In genomic region chr4:169492436-169493163, GRCh38 we compare ENCODE assay signal across 10 cellular contexts.
DNase-seq lines count a peak whose midpoint lies in the region; ATAC-seq, FAIRE-seq and TF ChIP-seq lines count a peak whose summit lies in the region.
"Had no signal": no experiment of that assay in that cellular context is flagged by ENCODE, and none has a peak within 500 bp of the region (broad histone marks: within the 10 kb centered on the region; RNA-seq: fewer than 3 reads in every experiment).

No MANE protein-coding gene starts in this region.

- peak; percentile 73 to 74 for TF ChIP-seq CTCF in GM23338 (conservative IDR thresholded peaks at IDR 0.05; ENCODE audit: low read depth in 2 of 2)
- peak; percentile 91 for TF ChIP-seq CTCF in OCI-LY3 (IDR thresholded peaks at IDR 0.05; ENCODE audit: low read depth, low read length)
- TF ChIP-seq CTCF in brain (conservative IDR thresholded peaks at IDR 0.05): peak; percentile 42 to 63
- TF ChIP-seq CTCF in HepG2 (CRISPR knock-in tag; IDR thresholded peaks at IDR 0.05): peak; percentile 74

- no peak overlapping the region for H3K4me2 ChIP-seq in GM23338
- H3K4me2 ChIP-seq in OCI-LY3 (ENCODE audit: low read length): peak overlapping the region; percentile 57
- no peak overlapping the region for H3K4me2 ChIP-seq in HepG2 (ENCODE audit: low read depth, low read length)
- H3K4me2 ChIP-seq: BLaER1 treated with 17β-estradiol and CSF1 and Interleukin-3, amounts not matched to agents 10 nM and 100 nM had no signal

- H4K20me1 ChIP-seq in GM23338 (replicated peaks; ENCODE audit: insufficient read depth): no peaks in the 10 kb centered on the region
- H4K20me1 ChIP-seq in OCI-LY3 (ENCODE audit: insufficient read depth, low read length): no peaks in the 10 kb centered on the region
- no peaks in the 10 kb centered on the region for H4K20me1 ChIP-seq in HepG2 (ENCODE audit: insufficient read depth, low read length)
- H4K20me1 ChIP-seq: BLaER1 treated with 17β-estradiol and CSF1 and Interleukin-3, amounts not matched to agents 10 nM and 100 nM had no signal

- H2AFZ ChIP-seq in GM23338: no peak overlapping the region
- H2AFZ ChIP-seq in OCI-LY3 (ENCODE audit: low read depth, low read length): no peak overlapping the region; the same call in 1 of the 2 replicates
- no peak overlapping the region for H2AFZ ChIP-seq in HepG2 (ENCODE audit: low read length)

- H3K4me1 ChIP-seq in GM23338 (ENCODE audit: insufficient read depth) (no peaks in the 10 kb centered on the region), OCI-LY3 (ENCODE audit: low read length) (0 out of 2 replicates have a peak, but pooled peaks cover 4% of the 10 kb centered on the region), HepG2 (ENCODE audit: insufficient read depth, low read length) (no peaks in the 10 kb centered on the region)

- no peaks in the 10 kb centered on the region for H3K4me1 Mint-ChIP-seq in GM23338
- H3K4me1 Mint-ChIP-seq in brain: no peaks in the 10 kb centered on the region

- 65% methylated on average over 10 of the region's 10 CpGs for WGBS in HepG2 (ENCODE audit: low lambda C conversion rate)

- ATAC-seq in GM23338: peak; percentile 66
- peak; percentile 65 for ATAC-seq in HepG2
- ATAC-seq in activated CD4-positive, CD25-positive, alpha-beta regulatory T cell treated with anti-CD3 and anti-CD28 coated beads, Interleukin-2, amount 50 U/mL, for 24 hours: no peak
- no peak for ATAC-seq in GM18870 (IDR thresholded peaks at IDR 0.05; ENCODE audit: unreplicated experiment)

- no peak overlapping the region for H3K4me3 Mint-ChIP-seq in GM23338
- no peak overlapping the region for H3K4me3 Mint-ChIP-seq in brain
- H3K4me3 Mint-ChIP-seq: activated naive CD8-positive, alpha-beta T cell had no signal

- TF ChIP-seq EP300 in HepG2 (IDR thresholded peaks at IDR 0.05; ENCODE audit: low read depth in 2 of 2, low read length in 2 of 2) (no peak), HepG2 (CRISPR knock-in tag; IDR thresholded peaks at IDR 0.05; ENCODE audit: borderline replicate concordance) (no peak)

- H3K79me2 ChIP-seq in GM23338 (replicated peaks; ENCODE audit: insufficient read depth) (no peaks in the 10 kb centered on the region), OCI-LY3 (ENCODE audit: low read length) (no peaks in the 10 kb centered on the region), HepG2 (ENCODE audit: insufficient read depth, low read length) (no peaks in the 10 kb centered on the region)

- H3K9me3 ChIP-seq in OCI-LY3 (ENCODE audit: insufficient read depth, low read length): no peaks in the 10 kb centered on the region
- no peaks in the 10 kb centered on the region for H3K9me3 ChIP-seq in HepG2 (ENCODE audit: low read length)
- H3K9me3 ChIP-seq: BLaER1 treated with 17β-estradiol and CSF1 and Interleukin-3, amounts not matched to agents 10 nM and 100 nM had no signal

- no TSS peak for BruUV-seq in HepG2 (replicated peaks; lab: Mats Ljungman, UMichigan)

- no peaks in the 10 kb centered on the region for H3K27me3 ChIP-seq in GM23338 (ENCODE audit: insufficient read depth)
- H3K27me3 ChIP-seq in OCI-LY3 (ENCODE audit: low read depth, low read length): no peaks in the 10 kb centered on the region
- H3K27me3 ChIP-seq in HepG2 (ENCODE audit: control insufficient read depth in 1 of 2, insufficient read depth in 2 of 2, low read length in 2 of 2): no peaks in the 10 kb centered on the region
- H3K27me3 ChIP-seq: BLaER1 treated with 17β-estradiol and CSF1 and Interleukin-3, amounts not matched to agents 10 nM and 100 nM had no signal

- H3K27ac Mint-ChIP-seq in GM23338: no peak overlapping the region
- no peak overlapping the region for H3K27ac Mint-ChIP-seq in brain
- H3K27ac Mint-ChIP-seq: activated naive CD8-positive, alpha-beta T cell had no signal

- H3K27me3 Mint-ChIP-seq in GM23338 (ENCODE audit: insufficient read depth, low read depth, poor library complexity): no peaks in the 10 kb centered on the region
- no peaks in the 10 kb centered on the region for H3K27me3 Mint-ChIP-seq in brain
- H3K27me3 Mint-ChIP-seq: activated naive CD8-positive, alpha-beta T cell had no signal

- no peak overlapping the region for H3K9ac ChIP-seq in OCI-LY3 (ENCODE audit: low read length)
- H3K9ac ChIP-seq in HepG2 (ENCODE audit: insufficient read depth, low read depth, low read length): no peak overlapping the region
- H3K9ac ChIP-seq: BLaER1 treated with 17β-estradiol and CSF1 and Interleukin-3, amounts not matched to agents 10 nM and 100 nM had no signal

- H3F3A ChIP-seq in GM23338 (replicated peaks; ENCODE audit: low read depth): no peaks in the 10 kb centered on the region

- DNase-seq in NCI-H146 (lab: John Stamatoyannopoulos, UW) (peak; percentile 2), NCI-H146 treated with DMSO at 0.1 percent for 48 hours (lab: John Stamatoyannopoulos, UW; ENCODE audit: unreplicated experiment) (no peak), GM23338 (ENCODE audit: low spot score) (peak; percentile 72), HepG2 (ENCODE audit: low spot score) (peak; percentile 39)

- CTCF ChIA-PET in HepG2 (lab: Yijun Ruan, JAX; ENCODE audit: low intra/inter-chr PET ratio, low total read pairs): interaction anchor here (1.2 kb wide), 1 partner anchor 497 kb away, joined by 5 read pairs; no protein-coding TSS in a partner anchor

- TF ChIP-seq RAD21 in HepG2 (CRISPR knock-in tag; IDR thresholded peaks at IDR 0.05): peak; percentile 53; the same call in 1 of the 2 replicates

- peaks cover 30% of the 10 kb centered on the region for H3K36me3 Mint-ChIP-seq in GM23338 (ENCODE audit: low read depth)
- H3K36me3 Mint-ChIP-seq in brain: peaks cover 62% of the 10 kb centered on the region

- H3K4me3 ChIP-seq in GM23338 (no peak overlapping the region), OCI-LY3 (ENCODE audit: low read length) (peak overlapping the region; percentile 44), HepG2 (replicated peaks in 1 of 3; ENCODE audit: insufficient read depth in 1 of 3, low read depth in 2 of 3, low read length in 3 of 3) (no peak overlapping the region)
- H3K4me3 ChIP-seq: BLaER1 treated with 17β-estradiol and CSF1 and Interleukin-3, amounts not matched to agents 10 nM and 100 nM had no signal

- no peaks in the 10 kb centered on the region for H3K9me2 ChIP-seq in GM23338 (ENCODE audit: insufficient read depth)

- in situ Hi-C loops in HepG2 (cut with HindIII; ENCODE audit: extremely low pct_ligation_motif_present, low pct_unique_long_range_greater_than_20kb): loop anchor here (25.0 kb wide), 1 partner anchor 1305 kb away; no protein-coding TSS in a partner anchor

- no peak overlapping the region for H3K27ac ChIP-seq in GM23338 (ENCODE audit: low read depth)
- H3K27ac ChIP-seq in OCI-LY3 (ENCODE audit: low read length): no peak overlapping the region
- H3K27ac ChIP-seq in HepG2 (ENCODE audit: extremely low read length, insufficient read depth, low read length): no peak overlapping the region
- H3K27ac ChIP-seq: BLaER1 treated with 17β-estradiol and CSF1 and Interleukin-3, amounts not matched to agents 10 nM and 100 nM had no signal

- FAIRE-seq in HepG2 (lab: Jason Lieb, UNC): peak; percentile 62

- TF ChIP-seq POLR2A in HepG2 (IDR thresholded peaks at IDR 0.05; ENCODE audit: insufficient read depth in 1 of 2, low read depth in 2 of 2, low read length in 2 of 2): no peak

- H3K9me3 Mint-ChIP-seq in GM23338 (peaks cover 6% of the 10 kb centered on the region), brain (peaks cover 26 to 61% (median 50%) of the 10 kb centered on the region in 5 experiments)

- intact Hi-C loops in HepG2 (cut with micrococcal nuclease; ENCODE audit: unreplicated experiment): loop anchor here (2.0 kb wide), 1 partner anchor 978 kb away; no protein-coding TSS in a partner anchor

- POLR2A ChIA-PET in HepG2 (lab: Yijun Ruan, JAX): no interaction called here

- H3K36me3 ChIP-seq in GM23338 (ENCODE audit: insufficient read depth) (no peaks in the 10 kb centered on the region), OCI-LY3 (replicated peaks; ENCODE audit: low read depth, low read length) (no peaks in the 10 kb centered on the region), HepG2 (replicated peaks in 1 of 2; ENCODE audit: control insufficient read depth in 1 of 2, insufficient read depth in 2 of 2, low read length in 2 of 2) (peaks cover 0 to 3% of the 10 kb centered on the region in 2 experiments; a peak in 1 of 5 replicates)
- H3K36me3 ChIP-seq: BLaER1 treated with 17β-estradiol and CSF1 and Interleukin-3, amounts not matched to agents 10 nM and 100 nM had no signal

TF ChIP-seq in GM23338, 12 proteins besides CTCF, POLR2A, EP300 and RAD21 (continues in another document):
- TF ChIP-seq ZNF114 (CRISPR knock-in tag; IDR thresholded peaks at IDR 0.05) (no peak), POLR2AphosphoS5 (IDR thresholded peaks at IDR 0.05; ENCODE audit: low read depth) (no peak), CREB1 (CRISPR knock-in tag; IDR thresholded peaks at IDR 0.05; ENCODE audit: low read depth) (no peak), STAT1 (IDR thresholded peaks at IDR 0.05; ENCODE audit: unreplicated experiment) (no peak), EZH2 (IDR thresholded peaks at IDR 0.05; ENCODE audit: low read depth, unreplicated experiment) (no peak), ETS1 (IDR thresholded peaks at IDR 0.05) (no peak)

TF ChIP-seq in HepG2, 621 proteins besides CTCF, POLR2A, EP300 and RAD21:
- TF ChIP-seq ZNF225 (CRISPR knock-in tag; IDR thresholded peaks at IDR 0.05) (no peak), XRCC5 (optimal IDR thresholded peaks at IDR 0.05; ENCODE audit: low read length) (peak; percentile 35), SMC3 (IDR thresholded peaks at IDR 0.05; ENCODE audit: low read length) (peak; percentile 76), STAG1 (CRISPR knock-in tag; IDR thresholded peaks at IDR 0.05) (peak; percentile 81), ZNF230 (CRISPR knock-in tag; IDR thresholded peaks at IDR 0.05) (0 out of 2 replicates have a peak, but pooled peaks have one; percentile 80), BORCS8-MEF2B (CRISPR knock-in tag; IDR thresholded peaks at IDR 0.05) (0 out of 2 replicates have a peak, but pooled peaks have one; percentile 26)

Comparison
In these comparisons a context has a peak if more than half of its experiments do, and no peak if none do; other contexts are left out.
1. ATAC-seq: peak in GM23338 (single experiment) and HepG2 (single experiment); none in activated CD4-positive, CD25-positive, alpha-beta regulatory T cell treated with anti-CD3 and anti-CD28 coated beads, Interleukin-2, amount 50 U/mL, for 24 hours (0 of 2) and GM18870 (single experiment).
2. Peak in every context shown above with its lines, with median percentiles within 50 percentile points of each other: CTCF ChIP-seq.